In the genomic region with DNA sequence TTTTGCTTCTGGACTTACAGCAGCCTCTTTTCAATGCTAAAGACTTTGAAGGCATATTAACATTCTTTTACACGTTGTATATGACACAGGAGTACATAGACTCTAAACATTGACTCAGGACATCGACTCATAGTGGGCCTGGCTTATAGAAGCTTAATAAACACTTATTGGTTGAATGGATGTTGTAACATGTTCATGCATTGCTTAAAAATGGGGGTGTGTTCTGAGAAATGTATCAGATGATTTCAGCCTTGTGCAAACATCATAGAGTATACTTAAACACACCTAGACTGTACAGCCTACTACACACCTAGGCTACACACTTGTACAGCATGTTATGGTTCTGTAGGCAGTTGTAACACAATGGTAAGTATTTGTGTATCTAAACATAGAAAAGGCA, we compare ENCODE assay signal across 12 cellular contexts. TPM values are rescaled to one million over a fixed set of nuclear protein-coding genes. Genes with fewer than 3 reads are reported as not detected.
DNase-seq lines count a peak whose midpoint lies in the region; ATAC-seq and TF ChIP-seq lines count a peak whose summit lies in the region.
"Had no signal": no experiment of that assay in that cellular context is flagged by ENCODE, and none has a peak within 500 bp of the region (broad histone marks: within the 10 kb centered on the region; RNA-seq: fewer than 3 reads in every experiment).

No MANE protein-coding gene starts in this region.

- DNase-seq in AG20443 (ENCODE audit: low spot score) (peak; percentile 42), LHCN-M2 (ENCODE audit: low read depth) (peak; percentile 78), chondrocyte (ENCODE audit: low spot score) (no peak), lower lobe of right lung (no peak), ACHN (no peak), SW480 (ENCODE audit: low spot score) (no peak), NK-92 (lab: John Stamatoyannopoulos, UW; ENCODE audit: unreplicated experiment) (no peak)
- no peak for DNase-seq in activated naive CD4-positive, alpha-beta T cell treated with Interleukin-2 at 50 U/mL for 16 hours
- DNase-seq: Calu3, NCI-H1436 had no signal

- H3K27me3 ChIP-seq in lower lobe of right lung (ENCODE audit: low read depth): no peaks in the 10 kb centered on the region
- H3K27me3 ChIP-seq: tibial nerve had no signal

- no peak overlapping the region for H3K4me3 ChIP-seq in lower lobe of right lung
- H3K4me3 ChIP-seq: tibial nerve had no signal

- H3K36me3 ChIP-seq in lower lobe of right lung: peaks cover 19% of the 10 kb centered on the region

- H3K27me3 Mint-ChIP-seq in chondrocyte (ENCODE audit: low read depth): no peaks in the 10 kb centered on the region

- TF ChIP-seq CTCF in chondrocyte (IDR thresholded peaks at IDR 0.05): no peak
- no peak for TF ChIP-seq CTCF in lower lobe of right lung (IDR thresholded peaks at IDR 0.05)

- no peaks in the 10 kb centered on the region for H3K9me3 ChIP-seq in lower lobe of right lung
- H3K9me3 ChIP-seq: tibial nerve had no signal

- peaks cover 7% of the 10 kb centered on the region for H3K36me3 Mint-ChIP-seq in chondrocyte (ENCODE audit: low read depth)

- intact Hi-C loops in lower lobe of right lung (cut with DNase I): no loop called here

- H3K27ac ChIP-seq in lower lobe of right lung: no peak overlapping the region
- H3K27ac ChIP-seq: tibial nerve had no signal

- no peaks in the 10 kb centered on the region for H3K4me1 ChIP-seq in lower lobe of right lung

- in situ Hi-C loops in ACHN (cut with HindIII; ENCODE audit: low pct_ligation_motif_present, low pct_unique_long_range_greater_than_20kb, low sequenced_read_pairs): no loop called here

- H3K27ac Mint-ChIP-seq in chondrocyte (ENCODE audit: unreplicated experiment): peak overlapping the region; percentile 15
- H3K27ac Mint-ChIP-seq: T-helper 2 cell treated with Interferon-gamma antibody and Interleukin-4, amounts not matched to agents 5 μg/mL and 100 μg/mL, for 36 hours had no signal

- H3K4me3 Mint-ChIP-seq in chondrocyte (ENCODE audit: unreplicated experiment): no peak overlapping the region
- H3K4me3 Mint-ChIP-seq: T-helper 2 cell treated with Interferon-gamma antibody and Interleukin-4, amounts not matched to agents 5 μg/mL and 100 μg/mL, for 36 hours had no signal

- peaks cover 5% of the 10 kb centered on the region for H3K4me1 Mint-ChIP-seq in chondrocyte (ENCODE audit: low read depth)

- H3K9me3 Mint-ChIP-seq in chondrocyte (ENCODE audit: low read depth): no peaks in the 10 kb centered on the region
- H3K9me3 Mint-ChIP-seq: T-helper 2 cell treated with Interferon-gamma antibody and Interleukin-4, amounts not matched to agents 5 μg/mL and 100 μg/mL, for 36 hours had no signal

- ATAC-seq in lower lobe of right lung: peak; percentile 93 to 96

RNA-seq across cellular contexts. Expression of gene TTC17, which starts 17.9 kb away (rescaled TPM):
- total RNA-seq in LHCN-M2 (2014; rRNA removed): 34.3 and 42.0 TPM in 2 replicates
- 14.2 TPM for polyA plus RNA-seq in LHCN-M2 (2012)
- total RNA-seq in chondrocyte: 53.4 to 65.8 TPM (median 53.8 TPM) in 3 replicates
- total RNA-seq in lower lobe of right lung: 105 TPM

Comparison
In these comparisons a context has a peak if more than half of its experiments do, and no peak if none do; other contexts are left out.
1. DNase-seq: peak in AG20443 (single experiment) and LHCN-M2 (single experiment); none in chondrocyte (single experiment), lower lobe of right lung (single experiment), ACHN (single experiment), activated naive CD4-positive, alpha-beta T cell treated with Interleukin-2 at 50 U/mL for 16 hours (single experiment), SW480 (single experiment) and NK-92 (single experiment).